ENCODE assay signal across 11 cellular contexts in the genomic region with DNA sequence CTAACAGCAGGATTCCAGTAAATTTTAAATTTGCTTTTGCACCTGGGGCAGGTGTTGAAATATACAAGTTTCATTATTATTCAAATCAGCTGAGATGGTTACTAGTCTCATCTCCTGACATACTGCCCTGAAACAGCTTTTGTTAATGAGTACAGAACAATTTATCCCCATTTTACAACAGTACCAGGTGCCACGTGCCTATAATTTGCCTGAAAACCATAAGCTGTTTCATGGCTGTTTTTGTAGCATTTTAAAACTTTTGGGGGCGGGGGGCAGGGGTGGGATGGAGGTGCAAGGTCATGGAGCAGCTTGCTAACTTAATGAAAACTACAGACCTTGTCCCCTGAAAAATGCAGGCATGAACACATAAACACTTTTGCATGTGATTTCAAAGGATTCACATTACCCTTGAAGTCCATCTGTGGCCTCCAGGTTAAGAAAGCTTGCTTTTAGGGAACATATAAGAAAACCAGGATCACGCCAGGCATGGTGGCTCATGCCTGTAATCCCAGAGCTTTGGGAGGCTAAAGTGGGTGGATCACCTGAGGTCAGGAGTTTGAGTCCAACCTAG. TPM values are rescaled to one million over a fixed set of nuclear protein-coding genes. Genes with fewer than 3 reads are reported as not detected.
DNase-seq lines count a peak whose midpoint lies in the region; ATAC-seq and TF ChIP-seq lines count a peak whose summit lies in the region.
"Had no signal": no experiment of that assay in that cellular context is flagged by ENCODE, and none has a peak within 500 bp of the region (broad histone marks: within the 10 kb centered on the region; RNA-seq: fewer than 3 reads in every experiment).

No MANE protein-coding gene starts in this region.

- H3K27ac Mint-ChIP-seq in activated T-helper 1 cell treated with anti-CD3 and anti-CD28 coated beads, Interleukin-12 subunit alpha, Interleukin-12 subunit beta, Interleukin-2, Interleukin-4 antibody, amounts not matched to agents 30 ng/mL and 10 ng/mL and 1 ng/mL, durations not matched to agents 14 hours and 24 hours and 36 hours = peak overlapping the region; percentile 99

- H3K9me3 Mint-ChIP-seq in activated T-helper 1 cell treated with anti-CD3 and anti-CD28 coated beads, Interleukin-12 subunit alpha, Interleukin-12 subunit beta, Interleukin-2, Interleukin-4 antibody, amounts not matched to agents 30 ng/mL and 10 ng/mL and 1 ng/mL, durations not matched to agents 14 hours and 24 hours and 36 hours = no peaks in the 10 kb centered on the region
- H3K9me3 Mint-ChIP-seq: neural crest cell had no signal

- ATAC-seq in GM18861 (IDR thresholded peaks at IDR 0.05; ENCODE audit: unreplicated experiment) (peak; percentile 59), GM21390 (IDR thresholded peaks at IDR 0.05; ENCODE audit: unreplicated experiment) (peak; percentile 45), HG03095 (IDR thresholded peaks at IDR 0.05; ENCODE audit: unreplicated experiment) (peak; percentile 48), SK-N-SH treated with all-trans-retinoic acid at 6 μM for 48 hours (no peak), left lobe of liver (no peak)

- no peaks in the 10 kb centered on the region for H3K27me3 Mint-ChIP-seq in activated T-helper 1 cell treated with anti-CD3 and anti-CD28 coated beads, Interleukin-12 subunit alpha, Interleukin-12 subunit beta, Interleukin-2, Interleukin-4 antibody, amounts not matched to agents 30 ng/mL and 10 ng/mL and 1 ng/mL, durations not matched to agents 14 hours and 24 hours and 36 hours (ENCODE audit: insufficient read depth)

- H3K4me1 Mint-ChIP-seq in activated T-helper 1 cell treated with anti-CD3 and anti-CD28 coated beads, Interleukin-12 subunit alpha, Interleukin-12 subunit beta, Interleukin-2, Interleukin-4 antibody, amounts not matched to agents 30 ng/mL and 10 ng/mL and 1 ng/mL, durations not matched to agents 14 hours and 24 hours and 36 hours (ENCODE audit: low read depth) = peaks cover 80% of the 10 kb centered on the region
- H3K4me1 Mint-ChIP-seq: neural crest cell had no signal

- intact Hi-C loops in activated T-helper 1 cell treated with anti-CD3 and anti-CD28 coated beads, Interleukin-12 subunit alpha, Interleukin-12 subunit beta, Interleukin-2, Interleukin-4 antibody, amounts not matched to agents 30 ng/mL and 10 ng/mL and 1 ng/mL, durations not matched to agents 14 hours and 24 hours and 36 hours (cut with micrococcal nuclease) = loop anchor here (1.0 to 5.0 kb wide), 19 partner anchors 8 to 938 kb away; a partner anchor contains a TSS

- H3K4me3 Mint-ChIP-seq in activated T-helper 1 cell treated with anti-CD3 and anti-CD28 coated beads, Interleukin-12 subunit alpha, Interleukin-12 subunit beta, Interleukin-2, Interleukin-4 antibody, amounts not matched to agents 30 ng/mL and 10 ng/mL and 1 ng/mL, durations not matched to agents 14 hours and 24 hours and 36 hours = peak overlapping the region; percentile 89
- H3K4me3 Mint-ChIP-seq: neural crest cell had no signal

- H3K36me3 Mint-ChIP-seq in activated T-helper 1 cell treated with anti-CD3 and anti-CD28 coated beads, Interleukin-12 subunit alpha, Interleukin-12 subunit beta, Interleukin-2, Interleukin-4 antibody, amounts not matched to agents 30 ng/mL and 10 ng/mL and 1 ng/mL, durations not matched to agents 14 hours and 24 hours and 36 hours (ENCODE audit: low read depth) = peaks cover 44% of the 10 kb centered on the region

- DNase-seq in activated T-helper 1 cell treated with anti-CD3 and anti-CD28 coated beads, Interleukin-12 subunit alpha, Interleukin-12 subunit beta, Interleukin-2, Interleukin-4 antibody, amounts not matched to agents 30 ng/mL and 10 ng/mL and 1 ng/mL, durations not matched to agents 14 hours and 24 hours and 36 hours (ENCODE audit: low spot score) = no peak
- no peak for DNase-seq in MV-4-11 (lab: John Stamatoyannopoulos, UW)
- no peak for DNase-seq in stimulated activated CD8-positive, alpha-beta memory T cell treated with anti-CD3 and anti-CD28 coated beads, Interleukin-4, amount 100 ng/mL, for 48 hours
- DNase-seq in left lobe of liver (ENCODE audit: low spot score) = no peak
- DNase-seq: NCI-H1092 treated with DMSO at 0.1 percent for 48 hours had no signal

TF ChIP-seq in SK-N-SH treated with all-trans-retinoic acid at 6 μM for 48 hours, 23 proteins besides CTCF, POLR2A, EP300 and RAD21:
- TF ChIP-seq TOX (CRISPR knock-in tag; IDR thresholded peaks at IDR 0.05; ENCODE audit: borderline replicate concordance) = no peak
- TF ChIP-seq ZFP30 (CRISPR knock-in tag; IDR thresholded peaks at IDR 0.05) = no peak
- TF ChIP-seq ZNF565 (CRISPR knock-in tag; conservative IDR thresholded peaks at IDR 0.05; ENCODE audit: low read depth) = no peak
- TF ChIP-seq, protein P1, sequence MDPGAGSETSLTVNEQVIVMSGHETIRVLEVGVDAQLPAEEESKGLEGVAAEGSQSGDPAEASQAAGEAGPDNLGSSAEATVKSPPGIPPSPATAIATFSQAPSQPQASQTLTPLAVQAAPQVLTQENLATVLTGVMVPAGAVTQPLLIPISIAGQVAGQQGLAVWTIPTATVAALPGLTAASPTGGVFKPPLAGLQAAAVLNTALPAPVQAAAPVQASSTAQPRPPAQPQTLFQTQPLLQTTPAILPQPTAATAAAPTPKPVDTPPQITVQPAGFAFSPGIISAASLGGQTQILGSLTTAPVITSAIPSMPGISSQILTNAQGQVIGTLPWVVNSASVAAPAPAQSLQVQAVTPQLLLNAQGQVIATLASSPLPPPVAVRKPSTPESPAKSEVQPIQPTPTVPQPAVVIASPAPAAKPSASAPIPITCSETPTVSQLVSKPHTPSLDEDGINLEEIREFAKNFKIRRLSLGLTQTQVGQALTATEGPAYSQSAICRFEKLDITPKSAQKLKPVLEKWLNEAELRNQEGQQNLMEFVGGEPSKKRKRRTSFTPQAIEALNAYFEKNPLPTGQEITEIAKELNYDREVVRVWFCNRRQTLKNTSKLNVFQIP (CRISPR knock-in tag; IDR thresholded peaks at IDR 0.05; ENCODE audit: borderline replicate concordance, low read depth) = no peak
- no peak for TF ChIP-seq ZNF8 (CRISPR knock-in tag; IDR thresholded peaks at IDR 0.05)
- no peak for TF ChIP-seq SNAI2 (CRISPR knock-in tag; IDR thresholded peaks at IDR 0.05)
- no peak for TF ChIP-seq ARNTL (CRISPR knock-in tag; IDR thresholded peaks at IDR 0.05; ENCODE audit: borderline replicate concordance, low read depth)
- no peak for TF ChIP-seq ZC3H10 (CRISPR knock-in tag; IDR thresholded peaks at IDR 0.05)
- no peak for TF ChIP-seq ISL1 (CRISPR knock-in tag; IDR thresholded peaks at IDR 0.05)
- TF ChIP-seq TCF4 (CRISPR knock-in tag; IDR thresholded peaks at IDR 0.05; ENCODE audit: borderline replicate concordance) = no peak
- no peak for TF ChIP-seq ESRRG (CRISPR knock-in tag; IDR thresholded peaks at IDR 0.05)
- TF ChIP-seq, protein P2, sequence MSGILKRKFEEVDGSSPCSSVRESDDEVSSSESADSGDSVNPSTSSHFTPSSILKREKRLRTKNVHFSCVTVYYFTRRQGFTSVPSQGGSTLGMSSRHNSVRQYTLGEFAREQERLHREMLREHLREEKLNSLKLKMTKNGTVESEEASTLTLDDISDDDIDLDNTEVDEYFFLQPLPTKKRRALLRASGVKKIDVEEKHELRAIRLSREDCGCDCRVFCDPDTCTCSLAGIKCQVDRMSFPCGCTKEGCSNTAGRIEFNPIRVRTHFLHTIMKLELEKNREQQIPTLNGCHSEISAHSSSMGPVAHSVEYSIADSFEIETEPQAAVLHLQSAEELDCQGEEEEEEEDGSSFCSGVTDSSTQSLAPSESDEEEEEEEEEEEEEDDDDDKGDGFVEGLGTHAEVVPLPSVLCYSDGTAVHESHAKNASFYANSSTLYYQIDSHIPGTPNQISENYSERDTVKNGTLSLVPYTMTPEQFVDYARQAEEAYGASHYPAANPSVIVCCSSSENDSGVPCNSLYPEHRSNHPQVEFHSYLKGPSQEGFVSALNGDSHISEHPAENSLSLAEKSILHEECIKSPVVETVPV (CRISPR knock-in tag; IDR thresholded peaks at IDR 0.05) = no peak
- no peak for TF ChIP-seq OSR1 (CRISPR knock-in tag; IDR thresholded peaks at IDR 0.05)
- TF ChIP-seq GLIS3 (CRISPR knock-in tag; IDR thresholded peaks at IDR 0.05) = no peak
- TF ChIP-seq RARB (CRISPR knock-in tag; IDR thresholded peaks at IDR 0.05) = no peak
- TF ChIP-seq CSDC2 (CRISPR knock-in tag; IDR thresholded peaks at IDR 0.05) = no peak
- TF ChIP-seq, protein P3, sequence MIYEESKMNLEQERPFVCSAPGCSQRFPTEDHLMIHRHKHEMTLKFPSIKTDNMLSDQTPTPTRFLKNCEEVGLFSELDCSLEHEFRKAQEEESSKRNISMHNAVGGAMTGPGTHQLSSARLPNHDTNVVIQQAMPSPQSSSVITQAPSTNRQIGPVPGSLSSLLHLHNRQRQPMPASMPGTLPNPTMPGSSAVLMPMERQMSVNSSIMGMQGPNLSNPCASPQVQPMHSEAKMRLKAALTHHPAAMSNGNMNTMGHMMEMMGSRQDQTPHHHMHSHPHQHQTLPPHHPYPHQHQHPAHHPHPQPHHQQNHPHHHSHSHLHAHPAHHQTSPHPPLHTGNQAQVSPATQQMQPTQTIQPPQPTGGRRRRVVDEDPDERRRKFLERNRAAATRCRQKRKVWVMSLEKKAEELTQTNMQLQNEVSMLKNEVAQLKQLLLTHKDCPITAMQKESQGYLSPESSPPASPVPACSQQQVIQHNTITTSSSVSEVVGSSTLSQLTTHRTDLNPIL (CRISPR knock-in tag; IDR thresholded peaks at IDR 0.05; ENCODE audit: low read depth) = no peak

RNA-seq across cellular contexts. Expression of a gene that starts 42.1 kb away (rescaled TPM):
- 24.5 and 27.3 TPM in 2 replicates for total RNA-seq in activated T-helper 1 cell treated with anti-CD3 and anti-CD28 coated beads, Interleukin-12 subunit alpha, Interleukin-12 subunit beta, Interleukin-2, Interleukin-4 antibody, amounts not matched to agents 30 ng/mL and 10 ng/mL and 1 ng/mL, durations not matched to agents 14 hours and 24 hours and 36 hours
- total RNA-seq in left lobe of liver = 5.8 TPM
- total RNA-seq: neural crest cell, RPMI7951 had no signal

Comparison
In these comparisons a context has a peak if more than half of its experiments do, and no peak if none do; other contexts are left out.
1. ATAC-seq: peak in GM18861 (single experiment), GM21390 (single experiment) and HG03095 (single experiment); none in SK-N-SH treated with all-trans-retinoic acid at 6 μM for 48 hours (single experiment) and left lobe of liver (single experiment).